Comparison of ENCODE assay signal across 8 cellular contexts in genomic region chr19:18191640-18192062, GRCh38. TPM values are rescaled to one million over a fixed set of nuclear protein-coding genes. Genes with fewer than 3 reads are reported as not detected.
A peak's percentile ranks its signal among the peaks of the same experiment; 100 is the strongest.
DNase-seq lines count a peak whose midpoint lies in the region; ATAC-seq, FAIRE-seq and TF ChIP-seq lines count a peak whose summit lies in the region.

No MANE protein-coding gene starts in this region.

- H3K4me3 ChIP-seq in A549 (peak overlapping the region; percentile 52; the same call in 1 of the 3 replicates), HL-60 (replicated peaks; ENCODE audit: insufficient read depth, low read length) (peak overlapping the region; percentile 95), mammary epithelial cell (replicated peaks in 1 of 3; ENCODE audit: insufficient read depth in 1 of 3, low read depth in 2 of 3, low read length in 3 of 3) (peak overlapping the region; percentile 52 to 53 (median 53)), muscle layer of duodenum (ENCODE audit: low read depth in 1 of 2, low read length in 2 of 2) (peak overlapping the region; percentile 72 to 81)

- intact Hi-C loops in mammary epithelial cell (cut with micrococcal nuclease), result loop anchor here (1.0 to 5.0 kb wide), 5 partner anchors 17 to 156 kb away; partner anchors contain the start of gene LSM4

- H3K4me2 ChIP-seq in A549 (peak overlapping the region; percentile 81), mammary epithelial cell (ENCODE audit: insufficient read depth, low read depth, low read length) (peak overlapping the region; percentile 80)

- TF ChIP-seq POLR2A in A549 (IDR thresholded peaks at IDR 0.05; ENCODE audit: low read length), result no peak

- H3K36me3 ChIP-seq in mammary epithelial cell (ENCODE audit: insufficient read depth, low read length), result no peaks in the 10 kb centered on the region
- H3K36me3 ChIP-seq in muscle layer of duodenum (ENCODE audit: control insufficient read depth in 1 of 2, insufficient read depth in 2 of 2, low read length in 2 of 2), result peaks cover 0 to 10% of the 10 kb centered on the region in 2 donors

- peak overlapping the region; percentile 68 for H3K9ac ChIP-seq in mammary epithelial cell (ENCODE audit: insufficient read depth, low read length)

- H3K4me1 ChIP-seq in A549 (peaks cover 14% of the 10 kb centered on the region; the same call in 2 of the 3 replicates), mammary epithelial cell (ENCODE audit: insufficient read depth, low read length) (peaks cover 20% of the 10 kb centered on the region), muscle layer of duodenum (ENCODE audit: control insufficient read depth in 1 of 2, insufficient read depth in 2 of 2, low read length in 2 of 2) (peaks cover 8 to 24% of the 10 kb centered on the region in 2 donors)

- ATAC-seq in A549, result no peak

- 76% methylated on average over 5 of the region's 5 CpGs for WGBS in A549 (ENCODE audit: missing lambda C conversion rate)
- 0% methylated on average over 2 of the region's 5 CpGs for WGBS in mammary epithelial cell (ENCODE audit: low coverage, missing lambda C conversion rate)

- TF ChIP-seq CTCF in A549 (IDR thresholded peaks at IDR 0.05) (no peak), HL-60 (IDR thresholded peaks at IDR 0.05; ENCODE audit: insufficient read depth, low read length) (no peak), mammary epithelial cell (conservative IDR thresholded peaks at IDR 0.05 in 1 of 2, IDR thresholded peaks at IDR 0.05 in 1 of 2; ENCODE audit: extremely low read depth in 1 of 2, insufficient read depth in 1 of 2, low read depth in 1 of 2, low read length in 2 of 2) (no peak)

- DNase-seq in A549 (ENCODE audit: low read depth in 1 of 2, low spot score in 1 of 2), result no peak
- no peak for DNase-seq in HL-60 (ENCODE audit: low read depth in 1 of 2, low spot score in 1 of 2)
- peak; percentile 92 for DNase-seq in mammary epithelial cell
- DNase-seq in T1000 (lab: John Stamatoyannopoulos, UW), result no peak
- no peak for DNase-seq in AG20443 (ENCODE audit: low spot score)
- no peak for DNase-seq in NCI-H524 treated with DMSO at 0.1 percent for 48 hours (lab: John Stamatoyannopoulos, UW)
- DNase-seq in HuH-7 (ENCODE audit: low spot score), result no peak

- H3K9me3 ChIP-seq in A549 (no peaks in the 10 kb centered on the region), mammary epithelial cell (replicated peaks; ENCODE audit: insufficient read depth, low read length) (no peaks in the 10 kb centered on the region), muscle layer of duodenum (ENCODE audit: control insufficient read depth in 1 of 2, low read length in 2 of 2) (no peaks in the 10 kb centered on the region)

- CTCF ChIA-PET in A549 (lab: Yijun Ruan, JAX) (interaction anchor here (0.8 to 5.8 kb wide), 26 partner anchors 8 to 227 kb away, joined by 3 to 60 read pairs (median 5); partner anchors contain the start of genes IFI30, PIK3R2, RAB3A and SSBP4), mammary epithelial cell (lab: Charles Lee; ENCODE audit: low non-redundant PET) (interaction anchor here (0.6 to 0.9 kb wide), 7 partner anchors 12 to 331 kb away, joined by 3 to 11 read pairs (median 4); partner anchors contain the start of gene RAB3A)

- no peaks in the 10 kb centered on the region for H4K20me1 ChIP-seq in mammary epithelial cell (ENCODE audit: insufficient read depth, low read length)

- TF ChIP-seq RAD21 in A549 (conservative IDR thresholded peaks at IDR 0.05 in 1 of 2, IDR thresholded peaks at IDR 0.05 in 1 of 2), result no peak

- H2AFZ ChIP-seq in mammary epithelial cell (ENCODE audit: low read depth, low read length), result peak overlapping the region; percentile 61

- H3K27me3 ChIP-seq in HL-60 (ENCODE audit: insufficient read depth, poor library complexity, severe bottlenecking) (no peaks in the 10 kb centered on the region), mammary epithelial cell (ENCODE audit: insufficient read depth, low read length) (no peaks in the 10 kb centered on the region), muscle layer of duodenum (ENCODE audit: low read depth, low read length) (no peaks in the 10 kb centered on the region)

- no peak for TF ChIP-seq EP300 in A549 (IDR thresholded peaks at IDR 0.05)

- in situ Hi-C loops in mammary epithelial cell (cut with MboI; ENCODE audit: low sequenced_read_pairs in 2 of 2), result no loop called here

- peaks cover 11% of the 10 kb centered on the region for H3K79me2 ChIP-seq in mammary epithelial cell (ENCODE audit: insufficient read depth, low read length)

- H3K27ac ChIP-seq in A549 (peak overlapping the region; percentile 62 to 87; a peak in 5 of 6 replicates), HL-60 (replicated peaks) (peak overlapping the region; percentile 69), mammary epithelial cell (ENCODE audit: insufficient read depth, low read depth, low read length) (peak overlapping the region; percentile 77), muscle layer of duodenum (ENCODE audit: low read length) (peak overlapping the region; percentile 93)

- POLR2A ChIA-PET in A549 (lab: Yijun Ruan, JAX), result no interaction called here

- dilution Hi-C loops in mammary epithelial cell (cut with HindIII; ENCODE audit: low sequenced_read_pairs), result loop anchor here (5.0 kb wide), 1 partner anchor 136 kb away; no protein-coding TSS in a partner anchor

- BruUV-seq in mammary epithelial cell (replicated peaks; lab: Mats Ljungman, UMichigan), result no TSS peak

- FAIRE-seq in A549 (lab: Jason Lieb, UNC), result no peak

TF ChIP-seq in A549, 52 proteins besides CTCF, POLR2A, EP300 and RAD21 (continues in another document):
- TF ChIP-seq, protein P1, sequence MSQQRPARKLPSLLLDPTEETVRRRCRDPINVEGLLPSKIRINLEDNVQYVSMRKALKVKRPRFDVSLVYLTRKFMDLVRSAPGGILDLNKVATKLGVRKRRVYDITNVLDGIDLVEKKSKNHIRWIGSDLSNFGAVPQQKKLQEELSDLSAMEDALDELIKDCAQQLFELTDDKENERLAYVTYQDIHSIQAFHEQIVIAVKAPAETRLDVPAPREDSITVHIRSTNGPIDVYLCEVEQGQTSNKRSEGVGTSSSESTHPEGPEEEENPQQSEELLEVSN (IDR thresholded peaks at IDR 0.05; ENCODE audit: borderline replicate concordance, low read depth), result no peak
- TF ChIP-seq EHF (CRISPR knock-in tag; IDR thresholded peaks at IDR 0.05) (no peak), FOXS1 (CRISPR knock-in tag; IDR thresholded peaks at IDR 0.05) (no peak), CBX8 (IDR thresholded peaks at IDR 0.05) (no peak), RFX5 (IDR thresholded peaks at IDR 0.05) (no peak)
- TF ChIP-seq, protein P2, sequence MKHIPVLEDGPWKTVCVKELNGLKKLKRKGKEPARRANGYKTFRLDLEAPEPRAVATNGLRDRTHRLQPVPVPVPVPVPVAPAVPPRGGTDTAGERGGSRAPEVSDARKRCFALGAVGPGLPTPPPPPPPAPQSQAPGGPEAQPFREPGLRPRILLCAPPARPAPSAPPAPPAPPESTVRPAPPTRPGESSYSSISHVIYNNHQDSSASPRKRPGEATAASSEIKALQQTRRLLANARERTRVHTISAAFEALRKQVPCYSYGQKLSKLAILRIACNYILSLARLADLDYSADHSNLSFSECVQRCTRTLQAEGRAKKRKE (CRISPR knock-in tag; IDR thresholded peaks at IDR 0.05; ENCODE audit: low read depth), result no peak

RNA-seq across cellular contexts. Expression of gene MPV17L2, which starts 1.4 kb away (rescaled TPM):
- polyA plus RNA-seq in A549 (2011; rRNA removed) (8.3 and 11.4 TPM in 2 replicates), A549 (2017; fragmentation: RNase III; extraction: RNeasy Plus Mini Kit Qiagen cat#74134 plus additional on column Dnase treatment) (12.2 to 13.9 TPM (median 12.3 TPM) in 3 replicates), mammary epithelial cell (38.2 TPM)
- polyA plus RNA-seq in A549 (2012; cell fraction: cytosol; rRNA removed), result 21.3 and 27.1 TPM in 2 replicates
- 11.6 and 15.3 TPM in 2 replicates for polyA plus RNA-seq in A549 (2012; cell fraction: nucleus; rRNA removed)
- polyA minus RNA-seq in A549 (2011; rRNA and poly(A)+ RNA removed), result 11.7 and 13.5 TPM in 2 replicates
- 10 to 100 TPM; 16.8 to 22.5 TPM for total RNA-seq in mammary epithelial cell
- polyA minus RNA-seq in mammary epithelial cell, result 43.2 TPM

RNA-seq across cellular contexts. Expression of gene RAB3A, which starts 12.2 kb away (rescaled TPM):
- polyA plus RNA-seq in A549 (2011; rRNA removed) (0.39 and 1.0 TPM in 2 replicates), A549 (2017; fragmentation: RNase III; extraction: RNeasy Plus Mini Kit Qiagen cat#74134 plus additional on column Dnase treatment) (1.0 to 1.6 TPM (median 1.4 TPM) in 3 replicates), mammary epithelial cell (1.9 TPM)
- polyA plus RNA-seq in A549 (2012; cell fraction: cytosol; rRNA removed), result 1.8 and 2.2 TPM in 2 replicates
- 1.5 and 2.9 TPM in 2 replicates for polyA plus RNA-seq in A549 (2012; cell fraction: nucleus; rRNA removed)
- polyA minus RNA-seq in A549 (2011; rRNA and poly(A)+ RNA removed), result 4.0 and 4.3 TPM in 2 replicates
- total RNA-seq in mammary epithelial cell, result 1 to 10 TPM in 1 of 2 donors, under 1 TPM in 1; 0.33 to 1.8 TPM
- polyA minus RNA-seq in mammary epithelial cell, result not detected

RNA-seq across cellular contexts. Expression of gene IFI30, which starts 18.0 kb away (rescaled TPM):
- polyA plus RNA-seq in A549 (2011; rRNA removed), result 11.2 and 12.3 TPM in 2 replicates
- polyA plus RNA-seq in A549 (2012; cell fraction: cytosol; rRNA removed), result 18.6 and 19.4 TPM in 2 replicates
- 25.4 and 27.4 TPM in 2 replicates for polyA plus RNA-seq in A549 (2012; cell fraction: nucleus; rRNA removed)
- 13.5 to 19.8 TPM (median 16.8 TPM) in 3 replicates for polyA plus RNA-seq in A549 (2017; fragmentation: RNase III; extraction: RNeasy Plus Mini Kit Qiagen cat#74134 plus additional on column Dnase treatment)
- 11.9 and 12.8 TPM in 2 replicates for polyA minus RNA-seq in A549 (2011; rRNA and poly(A)+ RNA removed)
- total RNA-seq in mammary epithelial cell, result 10 to 100 TPM; 36.2 to 64.3 TPM
- 61.3 TPM for polyA plus RNA-seq in mammary epithelial cell
- 45.0 TPM for polyA minus RNA-seq in mammary epithelial cell

RNA-seq across cellular contexts. Expression of gene PDE4C, which starts 34.6 kb away (rescaled TPM):
- polyA plus RNA-seq in A549 (2011; rRNA removed) (0.25 and 0.54 TPM in 2 replicates), A549 (2017; fragmentation: RNase III; extraction: RNeasy Plus Mini Kit Qiagen cat#74134 plus additional on column Dnase treatment) (0.34 to 0.65 TPM (median 0.55 TPM) in 3 replicates), mammary epithelial cell (not detected)
- 0.33 and 0.53 TPM in 2 replicates for polyA plus RNA-seq in A549 (2012; cell fraction: cytosol; rRNA removed)
- polyA plus RNA-seq in A549 (2012; cell fraction: nucleus; rRNA removed), result 2.6 and 3.3 TPM in 2 replicates
- 0.21 TPM in 1 of 2 replicates, not detected in the other for polyA minus RNA-seq in A549 (2011; rRNA and poly(A)+ RNA removed)
- not detected for total RNA-seq in mammary epithelial cell
- polyA minus RNA-seq in mammary epithelial cell, result not detected

RNA-seq across cellular contexts. Expression of gene PIK3R2, which starts 38.7 kb away (rescaled TPM):
- polyA plus RNA-seq in A549 (2011; rRNA removed) (5.3 and 6.7 TPM in 2 replicates), A549 (2017; fragmentation: RNase III; extraction: RNeasy Plus Mini Kit Qiagen cat#74134 plus additional on column Dnase treatment) (8.3 to 12.4 TPM (median 9.3 TPM) in 3 replicates), mammary epithelial cell (22.5 TPM)
- polyA plus RNA-seq in A549 (2012; cell fraction: cytosol; rRNA removed), result 8.3 and 12.6 TPM in 2 replicates
- 13.9 and 20.4 TPM in 2 replicates for polyA plus RNA-seq in A549 (2012; cell fraction: nucleus; rRNA removed)
- 4.8 and 7.7 TPM in 2 replicates for polyA minus RNA-seq in A549 (2011; rRNA and poly(A)+ RNA removed)
- total RNA-seq in mammary epithelial cell, result 10 to 100 TPM; 37.2 to 49.7 TPM
- polyA minus RNA-seq in mammary epithelial cell, result 13.3 TPM
